In the genomic region with DNA sequence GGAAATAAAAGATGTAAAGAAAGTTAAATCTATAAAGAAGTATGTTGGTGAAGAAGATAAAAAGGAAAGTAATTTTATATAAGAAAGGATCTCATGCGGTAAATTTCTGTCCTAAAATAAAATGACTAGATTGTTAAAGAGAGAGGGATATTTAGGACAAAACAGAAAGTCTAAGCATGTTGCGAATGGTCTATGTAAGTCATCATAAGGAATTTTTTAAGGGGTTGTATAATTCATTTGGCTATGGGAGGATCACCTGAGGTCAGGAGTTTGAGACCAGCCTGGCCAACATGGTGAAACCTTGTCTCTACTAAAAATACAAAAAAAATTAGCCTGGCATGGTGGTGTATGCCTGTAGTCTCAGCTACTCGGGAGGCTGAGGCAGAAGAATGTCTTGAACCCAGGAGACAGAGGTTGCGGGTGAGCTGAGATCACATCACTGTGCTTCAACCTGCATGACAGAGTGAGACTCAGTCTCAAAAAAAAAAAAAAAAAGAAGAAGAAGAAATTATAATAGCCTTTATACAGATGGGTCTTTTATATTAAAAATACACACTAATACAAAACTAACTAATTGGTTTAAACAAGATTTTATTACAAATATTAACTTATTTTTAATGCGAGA, we compare ENCODE assay signal across 20 cellular contexts.
"Had no signal": no experiment of that assay in that cellular context is flagged by ENCODE, and none has a peak within 500 bp of the region (broad histone marks: within the 10 kb centered on the region; RNA-seq: fewer than 3 reads in every experiment).

No MANE protein-coding gene starts in this region.

- H3K36me3 ChIP-seq: gastrocnemius medialis, left lung, prostate gland, spleen, tibial artery had no signal

- DNase-seq: cortex of kidney; effector memory CD8-positive, alpha-beta T cell; gastrocnemius medialis; head of caudate nucleus; left cardiac atrium; left lung; mesenchymal stem cell; midbrain; naive thymus-derived CD8-positive, alpha-beta T cell; nephron progenitor cell; nucleus accumbens; right cardiac atrium; spleen; stimulated activated CD4-positive, alpha-beta T cell treated with anti-CD3 and anti-CD28 coated beads, Interleukin-4, amount 100 ng/mL, for 4 hours; stimulated activated naive CD8-positive, alpha-beta T cell treated with anti-CD3 and anti-CD28 coated beads, Interleukin-15, Interleukin-2, amounts not matched to agents 100 U/mL and 50 U/mL, for 24 hours; substantia nigra; testis; tibial artery had no signal

- H3K9me3 ChIP-seq: gastrocnemius medialis, prostate gland, testis, tibial artery had no signal

- H3K27ac ChIP-seq: gastrocnemius medialis, left lung, prostate gland, skin epidermis, spleen, testis, tibial artery had no signal

- H3K27me3 ChIP-seq: gastrocnemius medialis, left lung, spleen, testis, tibial artery had no signal

- H3K4me3 ChIP-seq: gastrocnemius medialis, left lung, prostate gland, skin epidermis, spleen, testis, tibial artery had no signal

- H3K4me1 ChIP-seq: gastrocnemius medialis, left lung, prostate gland, spleen, testis had no signal
